In the genomic region with DNA sequence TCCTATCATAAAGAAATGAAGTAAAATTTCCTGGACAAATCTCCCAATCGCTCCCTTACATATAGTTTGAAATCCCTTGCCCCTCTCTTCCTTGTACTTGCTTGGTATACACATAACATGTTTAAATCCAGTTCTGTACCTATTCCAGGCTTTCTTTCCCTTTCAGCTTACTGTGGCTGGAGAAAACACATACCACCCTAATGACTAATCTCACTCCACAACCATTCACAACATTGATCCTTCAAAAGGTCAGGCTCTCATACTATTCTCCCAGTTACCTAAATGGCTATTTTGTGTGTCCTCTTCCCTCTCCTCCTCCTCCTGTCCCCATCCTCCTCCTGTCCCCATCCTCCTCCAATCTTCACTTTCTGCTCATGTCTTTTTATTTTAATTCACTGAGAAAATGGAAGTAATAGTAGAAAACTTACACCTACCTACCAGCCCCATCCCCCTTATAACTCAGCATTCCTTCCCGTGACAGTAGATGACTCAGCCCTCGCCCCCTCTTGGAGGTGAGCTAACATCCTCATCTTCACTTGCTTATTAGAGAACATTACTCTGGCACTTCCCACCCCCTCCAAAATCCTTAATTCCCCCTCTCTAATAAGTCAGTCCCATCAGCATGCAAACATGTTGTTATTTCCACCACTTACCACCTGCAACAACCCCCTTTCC, we compare ENCODE assay signal across 14 cellular contexts.
DNase-seq lines count a peak whose midpoint lies in the region; ATAC-seq and TF ChIP-seq lines count a peak whose summit lies in the region.
"Had no signal": no experiment of that assay in that cellular context is flagged by ENCODE, and none has a peak within 500 bp of the region (broad histone marks: within the 10 kb centered on the region; RNA-seq: fewer than 3 reads in every experiment).

No MANE protein-coding gene starts in this region.

- intact Hi-C loops in MCF 10A (cut with micrococcal nuclease) (loop anchor here (5.0 kb wide), 2 partner anchors 77 to 557 kb away; partner anchors contain the start of gene IL15), breast epithelium (cut with DNase I; ENCODE audit: low total_unique reads) (no loop called here), head of caudate nucleus (cut with DNase I) (no loop called here), Right ventricle myocardium superior (cut with DNase I) (loop anchor here (5.0 kb wide), 1 partner anchor 367 kb away; no protein-coding TSS in a partner anchor)

- peaks cover 0 to 8% of the 10 kb centered on the region in 2 donors for H3K9me3 ChIP-seq in breast epithelium
- H3K9me3 ChIP-seq: colonic mucosa had no signal

- no peak overlapping the region for H3K4me3 Mint-ChIP-seq in MCF 10A (ENCODE audit: unreplicated experiment)
- no peak overlapping the region for H3K4me3 Mint-ChIP-seq in activated T-helper 17 cell treated with anti-CD3 and anti-CD28 coated beads, Interleukin-2, amount 50 U/mL, for 72 hours
- H3K4me3 Mint-ChIP-seq: mesothelial cell of epicardium had no signal

- H3K36me3 ChIP-seq in breast epithelium: no peaks in the 10 kb centered on the region
- H3K36me3 ChIP-seq: colonic mucosa, heart left ventricle had no signal

- POLR2A ChIA-PET in MCF 10A (lab: Yijun Ruan, JAX): no interaction called here

- BruUV-seq in MCF 10A (replicated peaks; lab: Mats Ljungman, UMichigan): no TSS peak

- no peaks in the 10 kb centered on the region for H3K4me1 ChIP-seq in breast epithelium
- H3K4me1 ChIP-seq: colonic mucosa, heart left ventricle had no signal

- H3K27ac Mint-ChIP-seq in MCF 10A (ENCODE audit: low read depth, unreplicated experiment): peak overlapping the region; percentile 65
- peak overlapping the region; percentile 20 for H3K27ac Mint-ChIP-seq in activated T-helper 17 cell treated with anti-CD3 and anti-CD28 coated beads, Interleukin-2, amount 50 U/mL, for 72 hours
- H3K27ac Mint-ChIP-seq: mesothelial cell of epicardium had no signal

- H3K4me1 Mint-ChIP-seq in MCF 10A (ENCODE audit: insufficient read depth, unreplicated experiment): peaks cover 20% of the 10 kb centered on the region
- no peaks in the 10 kb centered on the region for H3K4me1 Mint-ChIP-seq in activated T-helper 17 cell treated with anti-CD3 and anti-CD28 coated beads, Interleukin-2, amount 50 U/mL, for 72 hours
- H3K4me1 Mint-ChIP-seq: mesothelial cell of epicardium had no signal

- ATAC-seq in activated T-helper 17 cell treated with anti-CD3 and anti-CD28 coated beads, Interleukin-2, amount 50 U/mL, for 72 hours (replicated peaks): no peak
- ATAC-seq in Right ventricle myocardium superior (ENCODE audit: poor library complexity) (no peak), HG02678 (IDR thresholded peaks at IDR 0.05; ENCODE audit: unreplicated experiment) (no peak)
- ATAC-seq: heart left ventricle had no signal

- CTCF ChIA-PET in MCF 10A (lab: Yijun Ruan, JAX): interaction anchor here (2.6 kb wide), 1 partner anchor 367 kb away, joined by 19 read pairs; no protein-coding TSS in a partner anchor

- no peaks in the 10 kb centered on the region for H3K9me3 Mint-ChIP-seq in MCF 10A (ENCODE audit: unreplicated experiment)
- peaks cover 8% of the 10 kb centered on the region for H3K9me3 Mint-ChIP-seq in activated T-helper 17 cell treated with anti-CD3 and anti-CD28 coated beads, Interleukin-2, amount 50 U/mL, for 72 hours

- TF ChIP-seq CTCF in MCF 10A (IDR thresholded peaks at IDR 0.05; ENCODE audit: unreplicated experiment) (no peak), breast epithelium (IDR thresholded peaks at IDR 0.05) (no peak)

- H3K27me3 ChIP-seq in breast epithelium: no peaks in the 10 kb centered on the region
- H3K27me3 ChIP-seq: colonic mucosa, heart left ventricle had no signal

- TF ChIP-seq POLR2A in breast epithelium (IDR thresholded peaks at IDR 0.05): no peak

- no peaks in the 10 kb centered on the region for H3K27me3 Mint-ChIP-seq in MCF 10A (ENCODE audit: insufficient read depth, unreplicated experiment)
- H3K27me3 Mint-ChIP-seq in activated T-helper 17 cell treated with anti-CD3 and anti-CD28 coated beads, Interleukin-2, amount 50 U/mL, for 72 hours: no peaks in the 10 kb centered on the region

- no peak overlapping the region for H3K4me3 ChIP-seq in breast epithelium
- H3K4me3 ChIP-seq: colonic mucosa, heart left ventricle had no signal

- no peak overlapping the region for H3K27ac ChIP-seq in breast epithelium
- H3K27ac ChIP-seq: colonic mucosa, heart left ventricle had no signal

- DNase-seq in MCF 10A (ENCODE audit: unreplicated experiment) (peak; percentile 60), breast epithelium (ENCODE audit: low spot score in 2 of 2) (no peak), head of caudate nucleus (peak; percentile 10 to 88 (median 69)), Right ventricle myocardium superior (no peak), activated gamma-delta T cell treated with Interleukin-2 at 50 U/mL for 16 hours (no peak)
- DNase-seq in activated CD8-positive, alpha-beta memory T cell treated with anti-CD3 and anti-CD28 coated beads, Interleukin-2, amount 50 U/mL, for 4 hours: no peak
- DNase-seq: activated CD4-positive, alpha-beta T cell treated with anti-CD3 and anti-CD28 coated beads, Interleukin-2, amount 50 U/mL, for 1 hour; colonic mucosa; DND-41; heart left ventricle; NCI-H1694 had no signal

- no peaks in the 10 kb centered on the region for H3K36me3 Mint-ChIP-seq in MCF 10A (ENCODE audit: insufficient read depth, unreplicated experiment)
- no peaks in the 10 kb centered on the region for H3K36me3 Mint-ChIP-seq in activated T-helper 17 cell treated with anti-CD3 and anti-CD28 coated beads, Interleukin-2, amount 50 U/mL, for 72 hours (ENCODE audit: low read depth)

Comparison
In these comparisons a context has a peak if more than half of its experiments do, and no peak if none do; other contexts are left out.
1. DNase-seq: peak in MCF 10A (single experiment) and head of caudate nucleus (42 of 42); none in breast epithelium (0 of 2), Right ventricle myocardium superior (single experiment), activated CD8-positive, alpha-beta memory T cell treated with anti-CD3 and anti-CD28 coated beads, Interleukin-2, amount 50 U/mL, for 4 hours (single experiment) and activated gamma-delta T cell treated with Interleukin-2 at 50 U/mL for 16 hours (single experiment).
2. intact Hi-C loops: an anchor here in MCF 10A (5.0 kb wide) and Right ventricle myocardium superior (5.0 kb wide); none called in breast epithelium and head of caudate nucleus.